ENCODE assay signal across 13 cellular contexts in the genomic region with DNA sequence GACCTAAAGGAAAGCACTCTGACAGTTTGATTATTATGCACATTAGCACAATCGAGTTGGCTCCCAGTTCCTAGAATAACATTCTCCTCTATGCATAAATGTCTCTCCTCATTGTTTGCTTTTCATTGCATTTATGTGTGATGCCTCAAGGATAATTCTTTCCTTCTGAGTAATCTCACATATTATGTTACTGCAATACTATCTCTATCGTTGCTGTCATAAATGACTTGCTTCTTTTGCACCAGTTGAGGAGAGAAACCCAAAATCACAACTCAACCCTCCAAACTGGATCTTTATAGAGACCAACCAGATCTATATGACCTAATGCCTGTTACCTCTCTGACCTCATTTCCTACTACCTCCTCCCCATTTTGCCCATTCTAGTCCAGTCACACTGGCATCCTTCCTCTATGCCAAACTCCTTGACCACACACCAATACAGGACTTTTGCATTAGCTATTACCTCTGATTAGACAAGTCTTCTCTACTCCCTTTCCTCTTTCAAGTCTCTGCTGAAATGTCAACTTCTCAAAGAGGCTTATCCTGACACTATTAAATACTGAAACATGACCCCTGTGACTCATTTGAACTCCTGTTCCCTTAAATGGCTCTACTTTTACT.
DNase-seq lines count a peak whose midpoint lies in the region; ATAC-seq, FAIRE-seq and TF ChIP-seq lines count a peak whose summit lies in the region.
"Had no signal": no experiment of that assay in that cellular context is flagged by ENCODE, and none has a peak within 500 bp of the region (broad histone marks: within the 10 kb centered on the region; RNA-seq: fewer than 3 reads in every experiment).

No MANE protein-coding gene starts in this region.

- H3K9me3 ChIP-seq in keratinocyte (ENCODE audit: control insufficient read depth, low read depth, low read length) (no peaks in the 10 kb centered on the region), mucosa of descending colon (no peaks in the 10 kb centered on the region)
- H3K9me3 ChIP-seq: psoas muscle had no signal

- no peaks in the 10 kb centered on the region for H3K9me1 ChIP-seq in keratinocyte (ENCODE audit: control insufficient read depth, extremely low read depth, insufficient read depth, low read length)

- no peaks in the 10 kb centered on the region for H3K36me3 ChIP-seq in keratinocyte (ENCODE audit: control insufficient read depth in 2 of 2, extremely low read depth in 1 of 2, insufficient read depth in 2 of 2, low read length in 2 of 2)
- H3K36me3 ChIP-seq in mucosa of descending colon (ENCODE audit: low read depth) = no peaks in the 10 kb centered on the region

- TF ChIP-seq CTCF in AG10803 (conservative IDR thresholded peaks at IDR 0.05; ENCODE audit: low read length) (no peak), astrocyte of the spinal cord (IDR thresholded peaks at IDR 0.05; ENCODE audit: low read depth, low read length) (no peak), keratinocyte (optimal IDR thresholded peaks at IDR 0.05 in 1 of 3, IDR thresholded peaks at IDR 0.05 in 1 of 3, conservative IDR thresholded peaks at IDR 0.05 in 1 of 3; ENCODE audit: extremely low read depth in 1 of 3, insufficient read depth in 2 of 3, low read length in 3 of 3) (no peak), coronary artery (IDR thresholded peaks at IDR 0.05) (no peak), mucosa of descending colon (IDR thresholded peaks at IDR 0.05) (no peak)

- dilution Hi-C loops in keratinocyte (cut with MboI; ENCODE audit: extremely low pct_ligation_motif_present, low sequenced_read_pairs) = no loop called here

- H3K4me1 ChIP-seq in keratinocyte (ENCODE audit: control insufficient read depth, extremely low read depth, insufficient read depth, low read length) (peaks cover 13% of the 10 kb centered on the region), mucosa of descending colon (ENCODE audit: low read depth) (no peaks in the 10 kb centered on the region)
- H3K4me1 ChIP-seq: psoas muscle had no signal

- peak overlapping the region; percentile 49 for H3K4me2 ChIP-seq in keratinocyte (ENCODE audit: control insufficient read depth, extremely low read depth, insufficient read depth, low read depth, low read length)

- no peaks in the 10 kb centered on the region for H4K20me1 ChIP-seq in keratinocyte (ENCODE audit: control insufficient read depth, extremely low read depth, insufficient read depth, low read length)

- no peaks in the 10 kb centered on the region for H3K79me2 ChIP-seq in keratinocyte (ENCODE audit: control insufficient read depth, insufficient read depth, low read length)

- FAIRE-seq in keratinocyte (lab: Jason Lieb, UNC) = peak; percentile 52

- no peaks in the 10 kb centered on the region for H3K27me3 ChIP-seq in keratinocyte (ENCODE audit: control insufficient read depth, extremely low read depth, insufficient read depth, low read length)

- H3K27ac ChIP-seq in keratinocyte (ENCODE audit: control insufficient read depth, insufficient read depth, low read length) (no peak overlapping the region), coronary artery (no peak overlapping the region)
- H3K27ac ChIP-seq: C4-2B, psoas muscle had no signal

- in situ Hi-C loops in astrocyte of the spinal cord (cut with HindIII; ENCODE audit: low sequenced_read_pairs) = no loop called here

- H3K4me3 ChIP-seq in AG10803 (ENCODE audit: low read length) = no peak overlapping the region
- H3K4me3 ChIP-seq in astrocyte of the spinal cord (ENCODE audit: low read depth, low read length) = no peak overlapping the region
- no peak overlapping the region for H3K4me3 ChIP-seq in keratinocyte (ENCODE audit: control insufficient read depth in 2 of 3, extremely low read depth in 1 of 3, insufficient read depth in 2 of 3, low read depth in 1 of 3, low read length in 3 of 3)
- no peak overlapping the region for H3K4me3 ChIP-seq in coronary artery
- H3K4me3 ChIP-seq in mucosa of descending colon = no peak overlapping the region
- H3K4me3 ChIP-seq: psoas muscle had no signal

- H2AFZ ChIP-seq in keratinocyte (ENCODE audit: control insufficient read depth, low read length) = no peak overlapping the region

- DNase-seq in AG10803 (ENCODE audit: low read depth) (peak; percentile 47), HS-27A (ENCODE audit: low read depth) (peak; percentile 55), astrocyte of the spinal cord (ENCODE audit: low read depth, low spot score) (peak; percentile 81), keratinocyte (ENCODE audit: low read depth, low spot score) (no peak), coronary artery (ENCODE audit: low spot score) (no peak), mucosa of descending colon (no peak)
- DNase-seq: activated CD4-positive, alpha-beta T cell treated with anti-CD3 and anti-CD28 coated beads for 36 hours; NCI-H2107; psoas muscle; stimulated activated naive CD8-positive, alpha-beta T cell treated with anti-CD3 and anti-CD28 coated beads, Interleukin-15, amount 100 ng/mL, for 72 hours had no signal

- ATAC-seq in HG03432 (IDR thresholded peaks at IDR 0.05; ENCODE audit: unreplicated experiment) (no peak), GM19397 (IDR thresholded peaks at IDR 0.05; ENCODE audit: unreplicated experiment) (no peak), mucosa of descending colon (no peak)
- ATAC-seq: activated CD4-positive, alpha-beta T cell treated with anti-CD3 and anti-CD28 coated beads for 36 hours; psoas muscle; stimulated activated naive CD8-positive, alpha-beta T cell treated with anti-CD3 and anti-CD28 coated beads, Interleukin-15, amount 100 ng/mL, for 72 hours had no signal

- no peak overlapping the region for H3K9ac ChIP-seq in keratinocyte (ENCODE audit: control insufficient read depth, extremely low read depth, insufficient read depth, low read length)

- intact Hi-C loops in mucosa of descending colon (cut with DNase I, micrococcal nuclease) = no loop called here

Comparison
In these comparisons a context has a peak if more than half of its experiments do, and no peak if none do; other contexts are left out.
1. DNase-seq: peak in AG10803 (single experiment), HS-27A (single experiment) and astrocyte of the spinal cord (single experiment); none in keratinocyte (single experiment), coronary artery (single experiment) and mucosa of descending colon (0 of 3).